ENCODE assay signal across 2 cellular contexts in genomic region chr6:136676075-136676474, GRCh38.
TF ChIP-seq lines count a peak whose summit lies in the region.

No MANE protein-coding gene starts in this region.

TF ChIP-seq in IMR-90, 13 proteins besides CTCF, POLR2A, EP300 and RAD21:
- TF ChIP-seq CEBPB (IDR thresholded peaks at IDR 0.05; ENCODE audit: low read depth, low read length) (peak; percentile 40), MAZ (IDR thresholded peaks at IDR 0.05; ENCODE audit: borderline replicate concordance, low read depth, low read length) (no peak)

TF ChIP-seq in K562, 482 proteins besides CTCF, POLR2A, EP300 and RAD21:
- TF ChIP-seq CEBPB (tag; IDR thresholded peaks at IDR 0.05) (peak; percentile 45; the same call in 1 of the 2 replicates), CEBPG (CRISPR knock-in tag; IDR thresholded peaks at IDR 0.05) (no peak), CEBPG (tag; conservative IDR thresholded peaks at IDR 0.05 in 1 of 2, IDR thresholded peaks at IDR 0.05 in 1 of 2) (peak; percentile 38 to 41; a peak in 3 of 4 replicates), SMARCE1 (IDR thresholded peaks at IDR 0.05) (no peak), ZNF197 (CRISPR knock-in tag; IDR thresholded peaks at IDR 0.05; ENCODE audit: low read depth) (no peak)
